Comparison of ENCODE assay signal across 8 cellular contexts in genomic region chr5:64784451-64785025, GRCh38. TPM values are rescaled to one million over a fixed set of nuclear protein-coding genes. Genes with fewer than 3 reads are reported as not detected.
DNase-seq lines count a peak whose midpoint lies in the region; ATAC-seq and FAIRE-seq lines count a peak whose summit lies in the region.

No MANE protein-coding gene starts in this region.

- no peak overlapping the region for H3K27ac ChIP-seq in trophoblast cell (ENCODE audit: low read depth, low read length)

- intact Hi-C loops in activated T-helper 2 cell treated with anti-CD3 and anti-CD28 coated beads, Interferon-gamma antibody, Interleukin-2, Interleukin-4, amounts not matched to agents 10 μg/mL and 5 μg/mL and 100 μg/mL, durations not matched to agents 14 hours and 24 hours and 36 hours (cut with micrococcal nuclease), result loop anchor here (1.0 to 2.0 kb wide), 2 partner anchors 16 to 149 kb away; partner anchors contain the start of genes CWC27 and SREK1IP1

- no peak overlapping the region for H3K4me3 ChIP-seq in trophoblast cell (ENCODE audit: low read depth, low read length)

- no peak overlapping the region for H4K91ac ChIP-seq in trophoblast cell (ENCODE audit: low read depth, low read length)

- no peak overlapping the region for H3K4ac ChIP-seq in trophoblast cell (ENCODE audit: low read depth, low read length)

- H2BK12ac ChIP-seq in trophoblast cell (ENCODE audit: low read length), result no peak overlapping the region

- peaks cover 22% of the 10 kb centered on the region for H3K36me3 Mint-ChIP-seq in activated T-helper 2 cell treated with anti-CD3 and anti-CD28 coated beads, Interferon-gamma antibody, Interleukin-2, Interleukin-4, amounts not matched to agents 10 μg/mL and 5 μg/mL and 100 μg/mL, durations not matched to agents 14 hours and 24 hours and 36 hours (ENCODE audit: low read depth)

- H4K8ac ChIP-seq in trophoblast cell (ENCODE audit: low read depth, low read length), result no peak overlapping the region

- no peak overlapping the region for H3K4me2 ChIP-seq in trophoblast cell (ENCODE audit: low read length)

- no peaks in the 10 kb centered on the region for H3K79me1 ChIP-seq in trophoblast cell (ENCODE audit: low read length)

- FAIRE-seq in frontal cortex (lab: Jason Lieb, UNC), result peak; percentile 81

- no peaks in the 10 kb centered on the region for H3K9me3 Mint-ChIP-seq in activated T-helper 2 cell treated with anti-CD3 and anti-CD28 coated beads, Interferon-gamma antibody, Interleukin-2, Interleukin-4, amounts not matched to agents 10 μg/mL and 5 μg/mL and 100 μg/mL, durations not matched to agents 14 hours and 24 hours and 36 hours

- no peak overlapping the region for H2BK120ac ChIP-seq in trophoblast cell (ENCODE audit: insufficient read depth, low read length, poor library complexity)

- H3K14ac ChIP-seq in trophoblast cell (ENCODE audit: low read length), result no peak overlapping the region

- peak; percentile 84 for ATAC-seq in GM21825 (IDR thresholded peaks at IDR 0.05; ENCODE audit: unreplicated experiment)

- no peaks in the 10 kb centered on the region for H3K27me3 ChIP-seq in trophoblast cell (ENCODE audit: insufficient read depth, low read length)

- H3K79me2 ChIP-seq in trophoblast cell (ENCODE audit: control insufficient read depth, insufficient read depth, low read length, poor library complexity), result no peaks in the 10 kb centered on the region

- DNase-seq in ELR (ENCODE audit: low read depth) (peak; percentile 85), M059J (ENCODE audit: low read depth) (peak; percentile 69), SHP77 treated with DMSO at 0.1 percent for 48 hours (lab: John Stamatoyannopoulos, UW) (peak; percentile 26), frontal cortex (ENCODE audit: low spot score in 2 of 2) (peak in 1 of 2 donors; percentile 0), trophoblast cell (peak; percentile 58 to 91), ureter (ENCODE audit: low spot score) (peak; percentile 62)
- DNase-seq in activated T-helper 2 cell treated with anti-CD3 and anti-CD28 coated beads, Interferon-gamma antibody, Interleukin-2, Interleukin-4, amounts not matched to agents 10 μg/mL and 5 μg/mL and 100 μg/mL, durations not matched to agents 14 hours and 24 hours and 36 hours (ENCODE audit: low spot score), result peak; percentile 42

- H3K4me1 ChIP-seq in trophoblast cell (ENCODE audit: control insufficient read depth in 1 of 2, insufficient read depth in 2 of 2, low read length in 2 of 2), result no peaks in the 10 kb centered on the region

- no peaks in the 10 kb centered on the region for H3K9me3 ChIP-seq in trophoblast cell (ENCODE audit: insufficient read depth, low read depth, low read length)

- no CpG with 5 or more reads among the region's 3 CpGs for WGBS in trophoblast cell (ENCODE audit: extremely low coverage, insufficient coverage, insufficient read length)

- H3K9ac ChIP-seq in trophoblast cell (ENCODE audit: low read length), result no peak overlapping the region

- no peak overlapping the region for H3K23ac ChIP-seq in trophoblast cell (ENCODE audit: low read length)

- peaks cover 5% of the 10 kb centered on the region for H3K4me1 Mint-ChIP-seq in activated T-helper 2 cell treated with anti-CD3 and anti-CD28 coated beads, Interferon-gamma antibody, Interleukin-2, Interleukin-4, amounts not matched to agents 10 μg/mL and 5 μg/mL and 100 μg/mL, durations not matched to agents 14 hours and 24 hours and 36 hours (ENCODE audit: low read depth)

- no peak overlapping the region for H2BK5ac ChIP-seq in trophoblast cell (ENCODE audit: low read depth, low read length, poor library complexity)

- H3K36me3 ChIP-seq in trophoblast cell (ENCODE audit: control insufficient read depth in 1 of 2, insufficient read depth in 2 of 2, low read length in 2 of 2), result peaks cover 3% of the 10 kb centered on the region in 2 experiments

- no peaks in the 10 kb centered on the region for H3K27me3 Mint-ChIP-seq in activated T-helper 2 cell treated with anti-CD3 and anti-CD28 coated beads, Interferon-gamma antibody, Interleukin-2, Interleukin-4, amounts not matched to agents 10 μg/mL and 5 μg/mL and 100 μg/mL, durations not matched to agents 14 hours and 24 hours and 36 hours (ENCODE audit: low read depth)

- H3K27ac Mint-ChIP-seq in activated T-helper 2 cell treated with anti-CD3 and anti-CD28 coated beads, Interferon-gamma antibody, Interleukin-2, Interleukin-4, amounts not matched to agents 10 μg/mL and 5 μg/mL and 100 μg/mL, durations not matched to agents 14 hours and 24 hours and 36 hours, result no peak overlapping the region

- H2AK5ac ChIP-seq in trophoblast cell (ENCODE audit: low read length), result no peak overlapping the region

- no peak overlapping the region for H4K12ac ChIP-seq in trophoblast cell (ENCODE audit: low read depth, low read length)

- H3K4me3 Mint-ChIP-seq in activated T-helper 2 cell treated with anti-CD3 and anti-CD28 coated beads, Interferon-gamma antibody, Interleukin-2, Interleukin-4, amounts not matched to agents 10 μg/mL and 5 μg/mL and 100 μg/mL, durations not matched to agents 14 hours and 24 hours and 36 hours (ENCODE audit: low read depth), result no peak overlapping the region

- no peak overlapping the region for H2AFZ ChIP-seq in trophoblast cell (ENCODE audit: insufficient read depth, low read length, poor library complexity)

- H3K18ac ChIP-seq in trophoblast cell (ENCODE audit: low read length), result no peak overlapping the region

RNA-seq across cellular contexts. Expression of gene CWC27, which starts 15.8 kb away (rescaled TPM):
- 8.7 and 10.6 TPM in 2 replicates for total RNA-seq in M059J (2014; rRNA removed; shearing (Covaris generic))
- total RNA-seq in activated T-helper 2 cell treated with anti-CD3 and anti-CD28 coated beads, Interferon-gamma antibody, Interleukin-2, Interleukin-4, amounts not matched to agents 10 μg/mL and 5 μg/mL and 100 μg/mL, durations not matched to agents 14 hours and 24 hours and 36 hours, result 30.3 and 32.9 TPM in 2 replicates
- total RNA-seq in frontal cortex (28.1 TPM), ureter (22.8 TPM)
- 30.4 and 30.6 TPM in 2 replicates for polyA plus RNA-seq in trophoblast cell (2013)

RNA-seq across cellular contexts. Expression of gene SREK1IP1, which starts 16.0 kb away (rescaled TPM):
- total RNA-seq in M059J (2014; rRNA removed; shearing (Covaris generic)), result 4.1 and 7.6 TPM in 2 replicates
- 30.9 and 32.9 TPM in 2 replicates for total RNA-seq in activated T-helper 2 cell treated with anti-CD3 and anti-CD28 coated beads, Interferon-gamma antibody, Interleukin-2, Interleukin-4, amounts not matched to agents 10 μg/mL and 5 μg/mL and 100 μg/mL, durations not matched to agents 14 hours and 24 hours and 36 hours
- total RNA-seq in frontal cortex, result 31.0 TPM
- polyA plus RNA-seq in trophoblast cell (2013), result 15.3 and 16.6 TPM in 2 replicates
- total RNA-seq in ureter, result 14.8 TPM
